Comparison of ENCODE assay signal across 12 cellular contexts in the genomic region with DNA sequence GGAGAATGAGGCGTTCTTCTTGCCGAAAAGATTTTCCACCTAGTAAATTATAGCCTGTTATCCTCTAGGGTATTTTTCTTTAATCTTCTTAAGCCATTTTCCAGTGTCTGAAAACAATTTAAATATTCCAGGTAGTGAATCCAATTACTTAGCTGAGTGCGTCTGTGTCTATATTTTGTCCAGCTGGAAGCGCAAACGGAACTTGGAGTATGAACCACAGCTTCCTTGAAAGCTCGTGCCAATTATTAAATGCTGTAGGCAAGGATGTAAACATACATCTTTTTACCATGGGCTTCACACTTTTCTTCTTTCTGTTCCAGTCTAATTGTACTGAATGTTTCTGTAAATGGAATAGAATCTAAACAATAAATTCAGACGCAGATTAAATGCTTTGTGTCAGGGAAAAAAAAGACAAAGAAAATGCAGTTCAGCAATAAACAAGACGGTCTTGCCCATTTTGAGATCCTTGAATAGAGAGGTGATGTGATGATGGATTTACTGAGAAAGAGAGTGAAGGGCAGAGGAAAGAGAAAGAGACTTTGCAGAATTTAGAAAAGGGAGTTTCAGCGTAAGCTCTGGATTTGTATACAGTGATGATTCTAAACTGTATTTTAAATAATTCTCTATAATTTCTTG. TPM values are rescaled to one million over a fixed set of nuclear protein-coding genes. Genes with fewer than 3 reads are reported as not detected.
DNase-seq lines count a peak whose midpoint lies in the region; ATAC-seq and TF ChIP-seq lines count a peak whose summit lies in the region.
"Had no signal": no experiment of that assay in that cellular context is flagged by ENCODE, and none has a peak within 500 bp of the region (broad histone marks: within the 10 kb centered on the region; RNA-seq: fewer than 3 reads in every experiment).

No MANE protein-coding gene starts in this region.

- no peaks in the 10 kb centered on the region for H3K36me3 Mint-ChIP-seq in activated T-cell treated with anti-CD3 and anti-CD28 coated beads, Interleukin-2, amount 50 U/mL, for 24 hours (ENCODE audit: low read depth)
- no peaks in the 10 kb centered on the region for H3K36me3 Mint-ChIP-seq in activated naive CD8-positive, alpha-beta T cell treated with anti-CD3 and anti-CD28 coated beads, Interleukin-2, amount 50 U/mL, for 24 hours (ENCODE audit: low read depth)
- H3K36me3 Mint-ChIP-seq in H9 (ENCODE audit: insufficient read depth in 1 of 3, low read depth in 3 of 3), result no peaks in the 10 kb centered on the region
- H3K36me3 Mint-ChIP-seq: activated naive CD4-positive, alpha-beta T cell treated with anti-CD3 and anti-CD28 coated beads, Interleukin-2, amount 50 U/mL, for 72 hours had no signal

- peak overlapping the region; percentile 74 for H3K4me3 Mint-ChIP-seq in activated T-cell treated with anti-CD3 and anti-CD28 coated beads, Interleukin-2, amount 50 U/mL, for 24 hours
- peak overlapping the region; percentile 80 for H3K4me3 Mint-ChIP-seq in activated naive CD8-positive, alpha-beta T cell treated with anti-CD3 and anti-CD28 coated beads, Interleukin-2, amount 50 U/mL, for 24 hours
- no peak overlapping the region for H3K4me3 Mint-ChIP-seq in H9

- H3K56ac ChIP-seq in H9 (ENCODE audit: insufficient read length, low read depth, low read length), result no peak overlapping the region

- H3K4me1 ChIP-seq in lower lobe of right lung (peaks cover 20% of the 10 kb centered on the region), stomach (peaks cover 8 to 36% (median 27%) of the 10 kb centered on the region in 4 donors), H9 (ENCODE audit: insufficient read depth, low read length) (peaks cover 7% of the 10 kb centered on the region; the same call in 1 of the 2 replicates)

- peaks cover 55% of the 10 kb centered on the region for H3K27me3 Mint-ChIP-seq in activated T-cell treated with anti-CD3 and anti-CD28 coated beads, Interleukin-2, amount 50 U/mL, for 24 hours
- peaks cover 36% of the 10 kb centered on the region for H3K27me3 Mint-ChIP-seq in activated naive CD8-positive, alpha-beta T cell treated with anti-CD3 and anti-CD28 coated beads, Interleukin-2, amount 50 U/mL, for 24 hours
- peaks cover 57% of the 10 kb centered on the region for H3K27me3 Mint-ChIP-seq in H9 (ENCODE audit: low read depth)

- H3K27ac Mint-ChIP-seq in activated T-cell treated with anti-CD3 and anti-CD28 coated beads, Interleukin-2, amount 50 U/mL, for 24 hours, result no peak overlapping the region
- H3K27ac Mint-ChIP-seq in activated naive CD8-positive, alpha-beta T cell treated with anti-CD3 and anti-CD28 coated beads, Interleukin-2, amount 50 U/mL, for 24 hours, result no peak overlapping the region
- H3K27ac Mint-ChIP-seq in H9, result no peak overlapping the region
- H3K27ac Mint-ChIP-seq: activated naive CD4-positive, alpha-beta T cell treated with anti-CD3 and anti-CD28 coated beads, Interleukin-2, amount 50 U/mL, for 72 hours had no signal

- H3K36me3 ChIP-seq in lower lobe of right lung (no peaks in the 10 kb centered on the region), stomach (no peaks in the 10 kb centered on the region)
- H3K36me3 ChIP-seq: Peyer's patch had no signal

- no peak for TF ChIP-seq POLR2A in stomach (IDR thresholded peaks at IDR 0.05)

- no peak for TF ChIP-seq EP300 in stomach (IDR thresholded peaks at IDR 0.05)

- H3K9ac ChIP-seq in H9 (ENCODE audit: extremely low read depth, insufficient read length, low read length), result no peak overlapping the region

- H2BK120ac ChIP-seq in H9 (ENCODE audit: low read depth, low read length, poor library complexity, severe bottlenecking), result no peak overlapping the region

- H3K79me2 ChIP-seq in H9 (ENCODE audit: insufficient read depth, low read length), result no peaks in the 10 kb centered on the region

- H3K4me2 ChIP-seq in H9 (ENCODE audit: insufficient read depth, insufficient read length, low read length), result no peak overlapping the region

- H2BK15ac ChIP-seq in H9 (ENCODE audit: low read depth, low read length), result no peak overlapping the region

- no peak overlapping the region for H4K5ac ChIP-seq in H9 (ENCODE audit: insufficient read length, low read depth, low read length)

- H2BK20ac ChIP-seq in H9 (ENCODE audit: low read depth, low read length, poor library complexity, severe bottlenecking), result no peak overlapping the region

- H3K27ac ChIP-seq in lower lobe of right lung (no peak overlapping the region), stomach (peak overlapping the region in 4 of 5 donors; percentile 74 to 91 (median 88)), H9 (ENCODE audit: insufficient read length, low read depth, low read length) (no peak overlapping the region)

- no peak for DNase-seq in activated T-cell treated with anti-CD3 and anti-CD28 coated beads, Interleukin-2, amount 50 U/mL, for 24 hours
- DNase-seq in activated T-cell treated with anti-CD3 and anti-CD28 coated beads, Interleukin-2, amount 50 U/mL, for 48 hours, result no peak
- DNase-seq in activated naive CD8-positive, alpha-beta T cell treated with anti-CD3 and anti-CD28 coated beads, Interleukin-2, amount 50 U/mL, for 24 hours, result no peak
- DNase-seq in lower lobe of right lung (no peak), stomach (no peak), H9 (no peak), RPMI8226 (no peak)
- DNase-seq: effector memory CD4-positive, alpha-beta T cell; NCI-H1436; Peyer's patch had no signal

- peaks cover 17% of the 10 kb centered on the region for H3K4me1 Mint-ChIP-seq in activated T-cell treated with anti-CD3 and anti-CD28 coated beads, Interleukin-2, amount 50 U/mL, for 24 hours (ENCODE audit: low read depth)
- peaks cover 24% of the 10 kb centered on the region for H3K4me1 Mint-ChIP-seq in activated naive CD8-positive, alpha-beta T cell treated with anti-CD3 and anti-CD28 coated beads, Interleukin-2, amount 50 U/mL, for 24 hours
- H3K4me1 Mint-ChIP-seq in H9, result peaks cover 14 to 18% of the 10 kb centered on the region in 2 experiments

- H3K18ac ChIP-seq in H9 (ENCODE audit: insufficient read length, low read depth, low read length), result no peak overlapping the region

- H2BK12ac ChIP-seq in H9 (ENCODE audit: insufficient read length, low read depth, low read length), result no peak overlapping the region

- no peak overlapping the region for H4K91ac ChIP-seq in H9 (ENCODE audit: insufficient read length, low read depth, low read length)

- H2AFZ ChIP-seq in H9 (ENCODE audit: low read length), result no peak overlapping the region

- no peaks in the 10 kb centered on the region for H3K9me3 ChIP-seq in lower lobe of right lung
- H3K9me3 ChIP-seq in stomach, result no peaks in the 10 kb centered on the region
- no peaks in the 10 kb centered on the region for H3K9me3 ChIP-seq in H9 (ENCODE audit: control insufficient read depth, low read depth, low read length)
- H3K9me3 ChIP-seq: Peyer's patch had no signal

- peak overlapping the region; percentile 65 for H3K4me3 ChIP-seq in lower lobe of right lung
- peak overlapping the region; percentile 82 to 93 (median 88) for H3K4me3 ChIP-seq in stomach

- H3K27me3 ChIP-seq in lower lobe of right lung (ENCODE audit: low read depth) (peaks cover 11% of the 10 kb centered on the region), stomach (no peaks in the 10 kb centered on the region), H9 (ENCODE audit: insufficient read depth, low read length) (peaks cover 12% of the 10 kb centered on the region; the same call in 1 of the 2 replicates)
- H3K27me3 ChIP-seq: Peyer's patch had no signal

- H3K14ac ChIP-seq in H9 (ENCODE audit: insufficient read depth, low read length), result no peak overlapping the region

- no peak overlapping the region for H4K8ac ChIP-seq in H9 (replicated peaks; ENCODE audit: insufficient read length, low read depth, low read length)

- TF ChIP-seq CTCF in lower lobe of right lung (IDR thresholded peaks at IDR 0.05) (no peak), stomach (IDR thresholded peaks at IDR 0.05) (no peak), H9 (conservative IDR thresholded peaks at IDR 0.05) (no peak)

- ATAC-seq in activated naive CD8-positive, alpha-beta T cell treated with anti-CD3 and anti-CD28 coated beads, Interleukin-2, amount 50 U/mL, for 24 hours, result no peak
- ATAC-seq in lower lobe of right lung (no peak), GM21515 (IDR thresholded peaks at IDR 0.05; ENCODE audit: unreplicated experiment) (no peak)
- ATAC-seq: activated naive CD4-positive, alpha-beta T cell treated with anti-CD3 and anti-CD28 coated beads, Interleukin-2, amount 50 U/mL, for 72 hours had no signal

- WGBS in stomach, 5 donors, result 49 to 64% (median 59%) methylated on average over 9 of the region's 9 CpGs
- WGBS in H9 (ENCODE audit: extremely low coverage, insufficient read length, low lambda C conversion rate), result no CpG with 5 or more reads among the region's 9 CpGs

- H3K23ac ChIP-seq in H9 (ENCODE audit: insufficient read length, low read depth, low read length), result no peak overlapping the region

- peaks cover 10% of the 10 kb centered on the region for H3K23me2 ChIP-seq in H9 (ENCODE audit: insufficient read length, low read depth, low read length, poor library complexity, severe bottlenecking)

- H2BK5ac ChIP-seq in H9 (ENCODE audit: insufficient read length, low read length), result no peak overlapping the region

- no peaks in the 10 kb centered on the region for H3K79me1 ChIP-seq in H9 (ENCODE audit: insufficient read depth, low read depth, low read length, poor library complexity, severe bottlenecking)

- H4K20me1 ChIP-seq in H9 (ENCODE audit: control insufficient read depth, insufficient read depth, insufficient read length), result no peaks in the 10 kb centered on the region

- no peak overlapping the region for H3T11ph ChIP-seq in H9 (ENCODE audit: low read length)

- no peaks in the 10 kb centered on the region for H3K9me3 Mint-ChIP-seq in activated T-cell treated with anti-CD3 and anti-CD28 coated beads, Interleukin-2, amount 50 U/mL, for 24 hours
- H3K9me3 Mint-ChIP-seq in activated naive CD8-positive, alpha-beta T cell treated with anti-CD3 and anti-CD28 coated beads, Interleukin-2, amount 50 U/mL, for 24 hours, result no peaks in the 10 kb centered on the region
- H3K9me3 Mint-ChIP-seq in H9, result peaks cover 0 to 4% of the 10 kb centered on the region in 2 experiments; a peak in 1 of 5 replicates
- H3K9me3 Mint-ChIP-seq: activated naive CD4-positive, alpha-beta T cell treated with anti-CD3 and anti-CD28 coated beads, Interleukin-2, amount 50 U/mL, for 72 hours had no signal

- no peak overlapping the region for H2AK5ac ChIP-seq in H9 (ENCODE audit: insufficient read length, low read length)

- intact Hi-C loops in lower lobe of right lung (cut with DNase I), result loop anchor here (10.0 kb wide), 1 partner anchor 251 kb away; no protein-coding TSS in a partner anchor
- intact Hi-C loops in stomach (cut with DNase I; ENCODE audit: low total_unique reads), result loop anchor here (10.0 kb wide), 1 partner anchor 581 kb away; no protein-coding TSS in a partner anchor

- H3K4ac ChIP-seq in H9 (ENCODE audit: low read depth, low read length), result no peak overlapping the region

RNA-seq across cellular contexts. Expression of gene PLCB1, which starts 1.9 kb away (rescaled TPM):
- total RNA-seq in lower lobe of right lung (6.3 TPM), stomach (10 to 100 TPM in 4 of 5 donors, 1 to 10 TPM in 1; 5.8 to 66.5 (median 21.6) TPM), H9 (2021) (11.1 and 11.5 TPM in 2 replicates)
- 1 to 10 TPM; 4.1 to 5.4 (median 5.0) TPM for polyA plus RNA-seq in stomach

Comparison
In these comparisons a context has a peak if more than half of its experiments do, and no peak if none do; other contexts are left out.
1. H3K4me3 Mint-ChIP-seq: peak in activated T-cell treated with anti-CD3 and anti-CD28 coated beads, Interleukin-2, amount 50 U/mL, for 24 hours (single experiment) and activated naive CD8-positive, alpha-beta T cell treated with anti-CD3 and anti-CD28 coated beads, Interleukin-2, amount 50 U/mL, for 24 hours (single experiment); none in H9 (0 of 2).
2. H3K27ac ChIP-seq: peak in stomach (4 of 5); none in lower lobe of right lung (single experiment) and H9 (single experiment).